Comparison of ENCODE assay signal across 1 cellular context in the genomic region with DNA sequence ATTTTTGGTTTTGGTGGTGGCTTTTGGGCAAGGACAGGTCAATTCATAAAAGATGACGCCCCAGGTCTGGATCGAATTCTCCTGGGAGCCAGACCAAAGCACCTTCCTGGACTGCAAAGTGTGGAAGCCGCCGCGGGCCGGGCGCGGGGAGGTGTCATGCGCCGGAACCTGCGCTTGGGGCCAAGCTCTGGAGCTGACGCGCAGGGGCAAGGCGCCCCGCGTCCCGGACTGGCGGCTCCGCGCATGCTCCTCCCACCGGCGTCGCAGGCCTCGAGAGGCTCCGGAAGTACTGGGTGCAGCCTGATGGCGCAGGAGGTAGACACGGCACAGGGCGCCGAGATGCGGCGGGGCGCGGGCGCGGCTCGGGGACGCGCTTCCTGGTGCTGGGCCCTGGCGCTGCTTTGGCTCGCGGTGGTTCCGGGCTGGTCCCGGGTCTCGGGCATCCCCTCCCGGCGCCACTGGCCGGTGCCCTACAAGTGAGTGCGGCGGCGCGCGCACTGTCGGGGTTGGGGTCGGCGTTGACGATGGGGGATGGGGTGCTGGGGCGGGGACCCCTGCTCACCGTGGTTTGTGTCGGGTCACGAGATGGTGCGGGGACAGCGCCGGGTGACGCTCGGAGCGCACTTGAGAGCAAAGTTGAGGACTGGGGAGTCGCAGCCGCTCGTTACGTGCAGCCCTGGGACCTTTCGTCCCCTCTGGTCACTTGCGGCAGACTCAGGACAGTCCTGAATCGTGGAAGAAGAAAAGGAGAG.
TF ChIP-seq lines count a peak whose summit lies in the region.

A gene (plus strand): TSS at position 286 of the 752 bp plus-strand sequence. CDS start 18 bp downstream, at position 304.

TF ChIP-seq in HepG2, 621 proteins besides CTCF, POLR2A, EP300 and RAD21 (continued from another document and continues in another):
- TF ChIP-seq, protein P1, sequence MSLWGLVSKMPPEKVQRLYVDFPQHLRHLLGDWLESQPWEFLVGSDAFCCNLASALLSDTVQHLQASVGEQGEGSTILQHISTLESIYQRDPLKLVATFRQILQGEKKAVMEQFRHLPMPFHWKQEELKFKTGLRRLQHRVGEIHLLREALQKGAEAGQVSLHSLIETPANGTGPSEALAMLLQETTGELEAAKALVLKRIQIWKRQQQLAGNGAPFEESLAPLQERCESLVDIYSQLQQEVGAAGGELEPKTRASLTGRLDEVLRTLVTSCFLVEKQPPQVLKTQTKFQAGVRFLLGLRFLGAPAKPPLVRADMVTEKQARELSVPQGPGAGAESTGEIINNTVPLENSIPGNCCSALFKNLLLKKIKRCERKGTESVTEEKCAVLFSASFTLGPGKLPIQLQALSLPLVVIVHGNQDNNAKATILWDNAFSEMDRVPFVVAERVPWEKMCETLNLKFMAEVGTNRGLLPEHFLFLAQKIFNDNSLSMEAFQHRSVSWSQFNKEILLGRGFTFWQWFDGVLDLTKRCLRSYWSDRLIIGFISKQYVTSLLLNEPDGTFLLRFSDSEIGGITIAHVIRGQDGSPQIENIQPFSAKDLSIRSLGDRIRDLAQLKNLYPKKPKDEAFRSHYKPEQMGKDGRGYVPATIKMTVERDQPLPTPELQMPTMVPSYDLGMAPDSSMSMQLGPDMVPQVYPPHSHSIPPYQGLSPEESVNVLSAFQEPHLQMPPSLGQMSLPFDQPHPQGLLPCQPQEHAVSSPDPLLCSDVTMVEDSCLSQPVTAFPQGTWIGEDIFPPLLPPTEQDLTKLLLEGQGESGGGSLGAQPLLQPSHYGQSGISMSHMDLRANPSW (CRISPR knock-in tag; IDR thresholded peaks at IDR 0.05; ENCODE audit: borderline replicate concordance) = no peak
- TF ChIP-seq, protein P2, sequence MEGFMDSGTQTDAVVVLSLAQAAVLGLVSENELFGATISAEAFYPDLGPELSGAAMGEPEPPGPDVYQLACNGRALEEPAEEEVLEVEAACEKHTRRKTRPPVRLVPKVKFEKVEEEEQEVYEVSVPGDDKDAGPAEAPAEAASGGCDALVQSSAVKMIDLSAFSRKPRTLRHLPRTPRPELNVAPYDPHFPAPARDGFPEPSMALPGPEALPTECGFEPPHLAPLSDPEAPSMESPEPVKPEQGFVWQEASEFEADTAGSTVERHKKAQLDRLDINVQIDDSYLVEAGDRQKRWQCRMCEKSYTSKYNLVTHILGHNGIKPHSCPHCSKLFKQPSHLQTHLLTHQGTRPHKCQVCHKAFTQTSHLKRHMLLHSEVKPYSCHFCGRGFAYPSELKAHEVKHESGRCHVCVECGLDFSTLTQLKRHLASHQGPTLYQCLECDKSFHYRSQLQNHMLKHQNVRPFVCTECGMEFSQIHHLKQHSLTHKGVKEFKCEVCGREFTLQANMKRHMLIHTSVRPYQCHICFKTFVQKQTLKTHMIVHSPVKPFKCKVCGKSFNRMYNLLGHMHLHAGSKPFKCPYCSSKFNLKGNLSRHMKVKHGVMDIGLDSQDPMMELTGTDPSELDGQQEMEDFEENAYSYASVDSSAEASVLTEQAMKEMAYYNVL (CRISPR knock-in tag; IDR thresholded peaks at IDR 0.05; ENCODE audit: borderline replicate concordance) = no peak; the same call in 1 of the 2 replicates
- TF ChIP-seq ZNF33A (CRISPR knock-in tag; IDR thresholded peaks at IDR 0.05; ENCODE audit: borderline replicate concordance) (no peak), HNF4A (CRISPR knock-in tag; IDR thresholded peaks at IDR 0.05) (0 out of 2 replicates have a peak, but pooled peaks have one; percentile 11), ZMYM2 (CRISPR knock-in tag; IDR thresholded peaks at IDR 0.05) (no peak), ZSCAN31 (CRISPR knock-in tag; IDR thresholded peaks at IDR 0.05; ENCODE audit: low read depth) (peak; percentile 79; the same call in 1 of the 2 replicates), GABPA (IDR thresholded peaks at IDR 0.05; ENCODE audit: low read depth, low read length) (peak; percentile 73), GABPA (CRISPR knock-in tag; IDR thresholded peaks at IDR 0.05; ENCODE audit: low read depth) (peak; percentile 85), FOXO1 (CRISPR knock-in tag; IDR thresholded peaks at IDR 0.05) (0 out of 2 replicates have a peak, but pooled peaks have one; percentile 1), MED8 (CRISPR knock-in tag; IDR thresholded peaks at IDR 0.05; ENCODE audit: insufficient replicate concordance) (no peak), FOSL2 (CRISPR knock-in tag; IDR thresholded peaks at IDR 0.05) (peak; percentile 46; the same call in 1 of the 2 replicates), TAF15 (IDR thresholded peaks at IDR 0.05; ENCODE audit: low read depth, low read length, poor library complexity, severe bottlenecking) (no peak), ZNF496 (CRISPR knock-in tag; IDR thresholded peaks at IDR 0.05; ENCODE audit: insufficient replicate concordance) (no peak), MEIS2 (CRISPR knock-in tag; IDR thresholded peaks at IDR 0.05) (peak; percentile 87), SAP130 (CRISPR knock-in tag; IDR thresholded peaks at IDR 0.05; ENCODE audit: low read depth) (peak; percentile 90), SRSF4 (IDR thresholded peaks at IDR 0.05; ENCODE audit: low read depth, low read length, poor library complexity, severe bottlenecking) (no peak), MED13 (CRISPR knock-in tag; IDR thresholded peaks at IDR 0.05) (peak; percentile 82), ZNF138 (CRISPR knock-in tag; IDR thresholded peaks at IDR 0.05; ENCODE audit: low read depth) (peak; percentile 84; the same call in 1 of the 2 replicates), ZNF17 (CRISPR knock-in tag; IDR thresholded peaks at IDR 0.05) (no peak), ZNF629 (CRISPR knock-in tag; conservative IDR thresholded peaks at IDR 0.05) (no peak; the same call in 1 of the 2 replicates), MIER3 (CRISPR knock-in tag; IDR thresholded peaks at IDR 0.05; ENCODE audit: borderline replicate concordance) (peak; percentile 25; the same call in 1 of the 2 replicates), YEATS4 (CRISPR knock-in tag; IDR thresholded peaks at IDR 0.05; ENCODE audit: borderline replicate concordance) (peak; percentile 95), ZSCAN25 (CRISPR knock-in tag; IDR thresholded peaks at IDR 0.05) (0 out of 2 replicates have a peak, but pooled peaks have one; percentile 33), ARNTL (CRISPR knock-in tag; IDR thresholded peaks at IDR 0.05) (peak; percentile 47; the same call in 1 of the 2 replicates), ZNF773 (CRISPR knock-in tag; IDR thresholded peaks at IDR 0.05; ENCODE audit: borderline replicate concordance) (no peak; the same call in none of the 2 replicates)
- TF ChIP-seq, protein P3, sequence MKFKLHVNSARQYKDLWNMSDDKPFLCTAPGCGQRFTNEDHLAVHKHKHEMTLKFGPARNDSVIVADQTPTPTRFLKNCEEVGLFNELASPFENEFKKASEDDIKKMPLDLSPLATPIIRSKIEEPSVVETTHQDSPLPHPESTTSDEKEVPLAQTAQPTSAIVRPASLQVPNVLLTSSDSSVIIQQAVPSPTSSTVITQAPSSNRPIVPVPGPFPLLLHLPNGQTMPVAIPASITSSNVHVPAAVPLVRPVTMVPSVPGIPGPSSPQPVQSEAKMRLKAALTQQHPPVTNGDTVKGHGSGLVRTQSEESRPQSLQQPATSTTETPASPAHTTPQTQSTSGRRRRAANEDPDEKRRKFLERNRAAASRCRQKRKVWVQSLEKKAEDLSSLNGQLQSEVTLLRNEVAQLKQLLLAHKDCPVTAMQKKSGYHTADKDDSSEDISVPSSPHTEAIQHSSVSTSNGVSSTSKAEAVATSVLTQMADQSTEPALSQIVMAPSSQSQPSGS (CRISPR knock-in tag; IDR thresholded peaks at IDR 0.05) = peak; percentile 85
- TF ChIP-seq, protein P4, sequence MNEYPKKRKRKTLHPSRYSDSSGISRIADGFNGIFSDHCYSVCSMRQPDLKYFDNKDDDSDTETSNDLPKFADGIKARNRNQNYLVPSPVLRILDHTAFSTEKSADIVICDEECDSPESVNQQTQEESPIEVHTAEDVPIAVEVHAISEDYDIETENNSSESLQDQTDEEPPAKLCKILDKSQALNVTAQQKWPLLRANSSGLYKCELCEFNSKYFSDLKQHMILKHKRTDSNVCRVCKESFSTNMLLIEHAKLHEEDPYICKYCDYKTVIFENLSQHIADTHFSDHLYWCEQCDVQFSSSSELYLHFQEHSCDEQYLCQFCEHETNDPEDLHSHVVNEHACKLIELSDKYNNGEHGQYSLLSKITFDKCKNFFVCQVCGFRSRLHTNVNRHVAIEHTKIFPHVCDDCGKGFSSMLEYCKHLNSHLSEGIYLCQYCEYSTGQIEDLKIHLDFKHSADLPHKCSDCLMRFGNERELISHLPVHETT (CRISPR knock-in tag; conservative IDR thresholded peaks at IDR 0.05) = 0 out of 2 replicates have a peak, but pooled peaks have one; percentile 65
- TF ChIP-seq, protein P5, sequence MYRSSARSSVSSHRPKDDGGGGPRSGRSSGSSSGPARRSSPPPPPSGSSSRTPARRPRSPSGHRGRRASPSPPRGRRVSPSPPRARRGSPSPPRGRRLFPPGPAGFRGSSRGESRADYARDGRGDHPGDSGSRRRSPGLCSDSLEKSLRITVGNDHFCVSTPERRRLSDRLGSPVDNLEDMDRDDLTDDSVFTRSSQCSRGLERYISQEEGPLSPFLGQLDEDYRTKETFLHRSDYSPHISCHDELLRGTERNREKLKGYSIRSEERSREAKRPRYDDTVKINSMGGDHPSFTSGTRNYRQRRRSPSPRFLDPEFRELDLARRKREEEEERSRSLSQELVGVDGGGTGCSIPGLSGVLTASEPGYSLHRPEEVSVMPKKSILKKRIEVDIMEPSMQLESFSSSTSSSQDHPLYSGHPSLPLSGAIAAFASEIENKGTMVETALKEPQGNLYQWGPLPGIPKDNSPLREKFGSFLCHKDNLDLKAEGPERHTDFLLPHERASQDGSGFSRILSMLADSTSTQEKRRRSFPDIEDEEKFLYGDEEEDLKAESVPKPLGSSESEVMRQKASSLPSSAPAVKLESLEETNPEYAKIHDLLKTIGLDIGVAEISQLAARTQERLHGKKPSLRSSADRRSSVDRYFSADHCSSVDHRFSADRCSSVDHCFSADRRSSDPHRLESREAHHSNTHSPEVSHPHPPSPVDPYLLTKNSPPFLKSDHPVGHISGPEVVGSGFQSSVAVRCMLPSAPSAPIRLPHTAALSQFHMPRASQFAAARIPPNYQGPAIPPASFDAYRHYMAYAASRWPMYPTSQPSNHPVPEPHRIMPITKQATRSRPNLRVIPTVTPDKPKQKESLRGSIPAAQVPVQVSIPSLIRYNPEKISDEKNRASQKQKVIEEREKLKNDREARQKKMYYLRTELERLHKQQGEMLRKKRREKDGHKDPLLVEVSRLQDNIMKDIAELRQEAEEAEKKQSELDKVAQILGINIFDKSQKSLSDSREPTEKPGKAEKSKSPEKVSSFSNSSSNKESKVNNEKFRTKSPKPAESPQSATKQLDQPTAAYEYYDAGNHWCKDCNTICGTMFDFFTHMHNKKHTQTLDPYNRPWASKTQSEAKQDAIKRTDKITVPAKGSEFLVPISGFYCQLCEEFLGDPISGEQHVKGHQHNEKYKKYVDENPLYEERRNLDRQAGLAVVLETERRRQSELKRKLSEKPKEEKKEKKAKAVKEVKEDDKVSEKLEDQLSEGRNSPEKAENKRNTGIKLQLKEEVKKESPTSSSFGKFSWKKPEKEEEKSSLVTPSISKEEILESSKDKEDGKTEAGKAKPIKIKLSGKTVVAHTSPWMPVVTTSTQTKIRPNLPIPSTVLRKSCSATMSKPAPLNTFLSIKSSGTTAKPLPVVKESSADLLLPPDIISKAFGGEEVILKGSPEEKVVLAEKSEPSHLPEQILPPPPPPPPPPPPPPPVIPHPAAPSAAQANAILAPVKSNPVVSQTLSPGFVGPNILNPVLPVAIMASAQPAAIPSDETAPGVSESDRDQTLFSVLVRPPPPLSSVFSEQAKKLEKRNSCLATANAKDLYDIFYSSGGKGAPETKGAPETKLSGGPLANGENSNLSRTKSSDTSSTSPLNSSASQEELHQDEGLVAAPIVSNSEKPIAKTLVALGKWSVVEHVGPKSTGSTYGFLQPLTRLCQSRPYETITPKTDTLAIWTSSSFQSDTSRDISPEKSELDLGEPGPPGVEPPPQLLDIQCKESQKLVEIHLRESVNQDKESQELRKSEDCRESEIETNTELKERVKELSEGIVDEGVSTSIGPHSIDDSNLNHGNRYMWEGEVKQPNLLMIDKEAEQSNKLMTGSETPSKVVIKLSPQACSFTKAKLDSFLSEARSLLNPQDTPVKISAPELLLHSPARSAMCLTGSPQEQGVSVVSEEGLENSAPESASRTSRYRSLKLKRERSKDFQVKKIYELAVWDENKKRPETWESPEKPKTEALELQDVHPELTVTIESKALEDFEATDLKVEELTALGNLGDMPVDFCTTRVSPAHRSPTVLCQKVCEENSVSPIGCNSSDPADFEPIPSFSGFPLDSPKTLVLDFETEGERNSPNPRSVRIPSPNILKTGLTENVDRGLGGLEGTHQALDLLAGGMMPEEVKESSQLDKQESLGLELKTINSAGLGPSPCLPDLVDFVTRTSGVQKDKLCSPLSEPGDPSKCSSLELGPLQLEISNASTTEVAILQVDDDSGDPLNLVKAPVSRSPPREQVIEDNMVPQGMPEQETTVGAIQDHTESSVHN (CRISPR knock-in tag; IDR thresholded peaks at IDR 0.05) = peak; percentile 63
- TF ChIP-seq, protein P6, sequence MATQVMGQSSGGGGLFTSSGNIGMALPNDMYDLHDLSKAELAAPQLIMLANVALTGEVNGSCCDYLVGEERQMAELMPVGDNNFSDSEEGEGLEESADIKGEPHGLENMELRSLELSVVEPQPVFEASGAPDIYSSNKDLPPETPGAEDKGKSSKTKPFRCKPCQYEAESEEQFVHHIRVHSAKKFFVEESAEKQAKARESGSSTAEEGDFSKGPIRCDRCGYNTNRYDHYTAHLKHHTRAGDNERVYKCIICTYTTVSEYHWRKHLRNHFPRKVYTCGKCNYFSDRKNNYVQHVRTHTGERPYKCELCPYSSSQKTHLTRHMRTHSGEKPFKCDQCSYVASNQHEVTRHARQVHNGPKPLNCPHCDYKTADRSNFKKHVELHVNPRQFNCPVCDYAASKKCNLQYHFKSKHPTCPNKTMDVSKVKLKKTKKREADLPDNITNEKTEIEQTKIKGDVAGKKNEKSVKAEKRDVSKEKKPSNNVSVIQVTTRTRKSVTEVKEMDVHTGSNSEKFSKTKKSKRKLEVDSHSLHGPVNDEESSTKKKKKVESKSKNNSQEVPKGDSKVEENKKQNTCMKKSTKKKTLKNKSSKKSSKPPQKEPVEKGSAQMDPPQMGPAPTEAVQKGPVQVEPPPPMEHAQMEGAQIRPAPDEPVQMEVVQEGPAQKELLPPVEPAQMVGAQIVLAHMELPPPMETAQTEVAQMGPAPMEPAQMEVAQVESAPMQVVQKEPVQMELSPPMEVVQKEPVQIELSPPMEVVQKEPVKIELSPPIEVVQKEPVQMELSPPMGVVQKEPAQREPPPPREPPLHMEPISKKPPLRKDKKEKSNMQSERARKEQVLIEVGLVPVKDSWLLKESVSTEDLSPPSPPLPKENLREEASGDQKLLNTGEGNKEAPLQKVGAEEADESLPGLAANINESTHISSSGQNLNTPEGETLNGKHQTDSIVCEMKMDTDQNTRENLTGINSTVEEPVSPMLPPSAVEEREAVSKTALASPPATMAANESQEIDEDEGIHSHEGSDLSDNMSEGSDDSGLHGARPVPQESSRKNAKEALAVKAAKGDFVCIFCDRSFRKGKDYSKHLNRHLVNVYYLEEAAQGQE (IDR thresholded peaks at IDR 0.05; ENCODE audit: borderline replicate concordance in 1 of 2, low read depth in 1 of 2, low read length in 2 of 2) = no peak; a peak in 1 of 4 replicates
- TF ChIP-seq, protein P7, sequence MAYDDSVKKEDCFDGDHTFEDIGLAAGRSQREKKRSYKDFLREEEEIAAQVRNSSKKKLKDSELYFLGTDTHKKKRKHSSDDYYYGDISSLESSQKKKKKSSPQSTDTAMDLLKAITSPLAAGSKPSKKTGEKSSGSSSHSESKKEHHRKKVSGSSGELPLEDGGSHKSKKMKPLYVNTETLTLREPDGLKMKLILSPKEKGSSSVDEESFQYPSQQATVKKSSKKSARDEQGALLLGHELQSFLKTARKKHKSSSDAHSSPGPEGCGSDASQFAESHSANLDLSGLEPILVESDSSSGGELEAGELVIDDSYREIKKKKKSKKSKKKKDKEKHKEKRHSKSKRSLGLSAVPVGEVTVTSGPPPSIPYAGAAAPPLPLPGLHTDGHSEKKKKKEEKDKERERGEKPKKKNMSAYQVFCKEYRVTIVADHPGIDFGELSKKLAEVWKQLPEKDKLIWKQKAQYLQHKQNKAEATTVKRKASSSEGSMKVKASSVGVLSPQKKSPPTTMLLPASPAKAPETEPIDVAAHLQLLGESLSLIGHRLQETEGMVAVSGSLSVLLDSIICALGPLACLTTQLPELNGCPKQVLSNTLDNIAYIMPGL (CRISPR knock-in tag; IDR thresholded peaks at IDR 0.05; ENCODE audit: borderline replicate concordance in 1 of 2, low read depth in 1 of 2) = peak; percentile 88 to 90
